Comparison of ENCODE assay signal across 8 cellular contexts in genomic region chr15:76056931-76057330, GRCh38. TPM values are rescaled to one million over a fixed set of nuclear protein-coding genes. Genes with fewer than 3 reads are reported as not detected.
DNase-seq lines count a peak whose midpoint lies in the region; ATAC-seq and TF ChIP-seq lines count a peak whose summit lies in the region.

No MANE protein-coding gene starts in this region.

- H3K4me2 ChIP-seq in BLaER1 treated with 17β-estradiol and CSF1 and Interleukin-3, amounts not matched to agents 10 nM and 100 nM: peak overlapping the region; percentile 31 to 90 (median 56); a peak in 21 of 22 replicates
- peak overlapping the region; percentile 96 for H3K4me2 ChIP-seq in mammary epithelial cell (ENCODE audit: insufficient read depth, low read depth, low read length)

- no peak for TF ChIP-seq POLR2A in Peyer's patch (IDR thresholded peaks at IDR 0.05)

- H3K4me1 ChIP-seq in BLaER1 treated with 17β-estradiol and CSF1 and Interleukin-3, amounts not matched to agents 10 nM and 100 nM: peaks cover 20 to 30% (median 27%) of the 10 kb centered on the region in 10 experiments
- peaks cover 18% of the 10 kb centered on the region for H3K4me1 ChIP-seq in mammary epithelial cell (ENCODE audit: insufficient read depth, low read length)
- H3K4me1 ChIP-seq in Peyer's patch: peaks cover 0 to 9% (median 3%) of the 10 kb centered on the region in 4 donors

- peaks cover 0 to 11% (median 0%) of the 10 kb centered on the region in 11 experiments; a peak in 6 of 22 replicates for H4K20me1 ChIP-seq in BLaER1 treated with 17β-estradiol and CSF1 and Interleukin-3, amounts not matched to agents 10 nM and 100 nM
- no peaks in the 10 kb centered on the region for H4K20me1 ChIP-seq in mammary epithelial cell (ENCODE audit: insufficient read depth, low read length)

- 0 out of 22 replicates have a peak overlapping the region, but pooled peaks of 1 of the 11 experiments have one; percentile 1 for H3K27ac ChIP-seq in BLaER1 treated with 17β-estradiol and CSF1 and Interleukin-3, amounts not matched to agents 10 nM and 100 nM
- H3K27ac ChIP-seq in mammary epithelial cell (ENCODE audit: insufficient read depth, low read depth, low read length): no peak overlapping the region
- no peak overlapping the region for H3K27ac ChIP-seq in Peyer's patch

- intact Hi-C loops in mammary epithelial cell (cut with micrococcal nuclease): loop anchor here (1.0 to 5.0 kb wide), 6 partner anchors 82 to 810 kb away; no protein-coding TSS in a partner anchor

- H2AFZ ChIP-seq in mammary epithelial cell (ENCODE audit: low read depth, low read length): peak overlapping the region; percentile 77

- peak; percentile 60 for ATAC-seq in GM19351 (IDR thresholded peaks at IDR 0.05; ENCODE audit: unreplicated experiment)
- peak; percentile 50 for ATAC-seq in HG03558 (IDR thresholded peaks at IDR 0.05; ENCODE audit: extremely low read depth, unreplicated experiment)
- ATAC-seq in GM19023 (IDR thresholded peaks at IDR 0.05; ENCODE audit: unreplicated experiment): no peak

- H3K36me3 ChIP-seq in BLaER1 treated with 17β-estradiol and CSF1 and Interleukin-3, amounts not matched to agents 10 nM and 100 nM: no peaks in the 10 kb centered on the region
- H3K36me3 ChIP-seq in mammary epithelial cell (ENCODE audit: insufficient read depth, low read length): no peaks in the 10 kb centered on the region
- H3K36me3 ChIP-seq in Peyer's patch: no peaks in the 10 kb centered on the region

- H3K79me2 ChIP-seq in mammary epithelial cell (ENCODE audit: insufficient read depth, low read length): no peaks in the 10 kb centered on the region

- CTCF ChIA-PET in mammary epithelial cell (lab: Charles Lee; ENCODE audit: low non-redundant PET): interaction anchor here (0.5 to 1.3 kb wide), 12 partner anchors 14 to 612 kb away, joined by 3 to 66 read pairs (median 4); no protein-coding TSS in a partner anchor

- 6% methylated on average over 3 of the region's 3 CpGs for WGBS in mammary epithelial cell (ENCODE audit: low coverage, missing lambda C conversion rate)

- no peaks in the 10 kb centered on the region for H3K9me3 ChIP-seq in BLaER1 treated with 17β-estradiol and CSF1 and Interleukin-3, amounts not matched to agents 10 nM and 100 nM (replicated peaks in 1 of 11)
- H3K9me3 ChIP-seq in mammary epithelial cell (replicated peaks; ENCODE audit: insufficient read depth, low read length): no peaks in the 10 kb centered on the region
- no peaks in the 10 kb centered on the region for H3K9me3 ChIP-seq in Peyer's patch

- in situ Hi-C loops in mammary epithelial cell (cut with MboI; ENCODE audit: low sequenced_read_pairs in 2 of 2): loop anchor here in 1 of 2 donors (10.0 kb wide), 1 partner anchor 88 kb away; no protein-coding TSS in a partner anchor

- H3K4me3 ChIP-seq in BLaER1 treated with 17β-estradiol and CSF1 and Interleukin-3, amounts not matched to agents 10 nM and 100 nM: peak overlapping the region in 2 of 10 experiments; percentile 19 to 21; a peak in 1 of 20 replicates
- H3K4me3 ChIP-seq in mammary epithelial cell (replicated peaks in 1 of 3; ENCODE audit: insufficient read depth in 1 of 3, low read depth in 2 of 3, low read length in 3 of 3): peak overlapping the region in 2 of 3 experiments; percentile 43 to 61
- no peak overlapping the region for H3K4me3 ChIP-seq in Peyer's patch

- no peak for TF ChIP-seq CTCF in mammary epithelial cell (conservative IDR thresholded peaks at IDR 0.05 in 1 of 2, IDR thresholded peaks at IDR 0.05 in 1 of 2; ENCODE audit: extremely low read depth in 1 of 2, insufficient read depth in 1 of 2, low read depth in 1 of 2, low read length in 2 of 2)
- no peak for TF ChIP-seq CTCF in Peyer's patch (IDR thresholded peaks at IDR 0.05)

- H3K9ac ChIP-seq in BLaER1 treated with 17β-estradiol and CSF1 and Interleukin-3, amounts not matched to agents 10 nM and 100 nM: no peak overlapping the region
- peak overlapping the region; percentile 28 for H3K9ac ChIP-seq in mammary epithelial cell (ENCODE audit: insufficient read depth, low read length)

- BruUV-seq in mammary epithelial cell (replicated peaks; lab: Mats Ljungman, UMichigan): no TSS peak

- DNase-seq in mammary epithelial cell (peak; percentile 72), middle frontal gyrus (ENCODE audit: extremely low spot score, low spot score) (no peak), Peyer's patch (no peak)
- DNase-seq in stimulated activated CD8-positive, alpha-beta memory T cell treated with anti-CD3 and anti-CD28 coated beads, Interleukin-4, amount 100 ng/mL, for 48 hours: no peak

- dilution Hi-C loops in mammary epithelial cell (cut with HindIII; ENCODE audit: low sequenced_read_pairs): no loop called here

- H3K27me3 ChIP-seq in BLaER1 treated with 17β-estradiol and CSF1 and Interleukin-3, amounts not matched to agents 10 nM and 100 nM: peaks cover 33 to 43% (median 41%) of the 10 kb centered on the region in 11 experiments
- H3K27me3 ChIP-seq in mammary epithelial cell (ENCODE audit: insufficient read depth, low read length) (peaks cover 9% of the 10 kb centered on the region), Peyer's patch (no peaks in the 10 kb centered on the region)

RNA-seq across cellular contexts. Expression of gene TMEM266, which starts 2.9 kb away (rescaled TPM):
- total RNA-seq in mammary epithelial cell (under 1 TPM in 1 of 2 donors, not detected in 1; 0.33 TPM), Peyer's patch (not detected)
- 0.02 TPM for polyA plus RNA-seq in mammary epithelial cell
- polyA minus RNA-seq in mammary epithelial cell: not detected

RNA-seq across cellular contexts. Expression of gene NRG4, which starts 44.7 kb away (rescaled TPM):
- total RNA-seq in mammary epithelial cell: under 1 TPM; 0.33 to 0.35 TPM
- 0.62 TPM for polyA plus RNA-seq in mammary epithelial cell
- not detected for polyA minus RNA-seq in mammary epithelial cell
- total RNA-seq in Peyer's patch: not detected

Comparison
In these comparisons a context has a peak if more than half of its experiments do, and no peak if none do; other contexts are left out.
1. H3K4me3 ChIP-seq: peak in mammary epithelial cell (2 of 3); none in Peyer's patch (0 of 4).